ENCODE assay signal across 1 cellular context in genomic region chr2:46094689-46095088, GRCh38.
TF ChIP-seq lines count a peak whose summit lies in the region.

No MANE protein-coding gene starts in this region.

TF ChIP-seq in SK-N-SH, 30 proteins besides CTCF, POLR2A, EP300 and RAD21 (continued from another document):
- TF ChIP-seq REST (IDR thresholded peaks at IDR 0.05; ENCODE audit: low read depth, low read length) (no peak), ZBTB33 (IDR thresholded peaks at IDR 0.05; ENCODE audit: borderline replicate concordance, low read depth) (no peak)
TF ChIP-seq in SK-N-SH: peak in this region for 0.
